In the genomic region with DNA sequence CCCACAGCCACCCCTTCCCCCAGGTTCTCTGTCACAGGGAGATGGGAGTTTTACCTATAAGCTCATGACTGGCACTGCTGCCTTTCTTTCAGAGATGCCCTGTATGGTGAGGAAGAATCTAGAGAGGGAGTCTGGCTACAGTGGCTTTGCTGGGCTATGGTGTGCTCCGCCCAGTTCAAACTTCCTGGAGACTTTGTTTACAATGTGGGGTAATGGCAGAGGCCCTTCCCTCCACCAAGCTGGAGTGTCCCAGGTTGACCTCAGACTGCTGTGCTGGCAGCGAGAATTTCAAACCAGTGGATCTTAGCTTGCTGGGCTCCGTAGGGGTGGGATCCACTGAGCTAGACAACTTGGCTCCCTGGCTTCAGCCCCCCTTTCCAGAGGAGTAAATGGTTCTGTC, we compare ENCODE assay signal across 25 cellular contexts.
"Had no signal": no experiment of that assay in that cellular context is flagged by ENCODE, and none has a peak within 500 bp of the region (broad histone marks: within the 10 kb centered on the region; RNA-seq: fewer than 3 reads in every experiment).

No MANE protein-coding gene starts in this region.

- FAIRE-seq: keratinocyte, pancreas had no signal

- H3K27me3 Mint-ChIP-seq: naive B cell; stimulated activated naive CD8-positive, alpha-beta T cell treated with anti-CD3 and anti-CD28 coated beads, Interleukin-15, Interleukin-2, amounts not matched to agents 100 ng/mL and 50 ng/mL, for 24 hours had no signal

- H3K27me3 ChIP-seq: dorsolateral prefrontal cortex, pancreas, tibial artery, upper lobe of left lung, vagina had no signal

- H3K9me3 ChIP-seq: tibial artery, vagina had no signal

- H3K27ac Mint-ChIP-seq: immature natural killer cell; naive B cell; nephron; progenitor cell of endocrine pancreas; stimulated activated memory B cell treated with anti-CD40 and anti-IgM and Interleukin-4, amounts not matched to agents 10 μg/mL and 1 μg/mL and 100 μg/mL, for 72 hours; stimulated activated naive CD8-positive, alpha-beta T cell treated with anti-CD3 and anti-CD28 coated beads, Interleukin-15, Interleukin-2, amounts not matched to agents 100 ng/mL and 50 ng/mL, for 24 hours had no signal

- DNase-seq: cortex of kidney; dorsolateral prefrontal cortex; effector CD8-positive, alpha-beta T cell; foreskin melanocyte; heart right ventricle; immature natural killer cell; left ventricle myocardium superior; mesenchymal stem cell; midbrain; naive B cell; occipital lobe; stimulated activated CD4-positive, alpha-beta T cell treated with anti-CD3 and anti-CD28 coated beads, Interleukin-15, amount 100 ng/mL, for 24 hours; stimulated activated CD4-positive, alpha-beta T cell treated with anti-CD3 and anti-CD28 coated beads, Interleukin-1b, Interleukin-23, amount 100 ng/mL, for 48 hours; stimulated activated CD4-positive, alpha-beta T cell treated with anti-CD3 and anti-CD28 coated beads, Interleukin-4, amount 100 ng/mL, for 24 hours; tibial artery had no signal

- H3K4me3 Mint-ChIP-seq: immature natural killer cell; naive B cell; nephron; stimulated activated memory B cell treated with anti-CD40 and anti-IgM and Interleukin-4, amounts not matched to agents 10 μg/mL and 1 μg/mL and 100 μg/mL, for 72 hours; stimulated activated naive CD8-positive, alpha-beta T cell treated with anti-CD3 and anti-CD28 coated beads, Interleukin-15, Interleukin-2, amounts not matched to agents 100 ng/mL and 50 ng/mL, for 24 hours had no signal

- H3K4me3 ChIP-seq: dorsolateral prefrontal cortex, heart right ventricle, lung, pancreas, tibial artery, upper lobe of left lung, vagina had no signal

- H3K36me3 ChIP-seq: heart right ventricle, pancreas, tibial artery, upper lobe of left lung, vagina had no signal

- H3K27ac ChIP-seq: dorsolateral prefrontal cortex, heart right ventricle, pancreas, tibial artery, upper lobe of left lung, vagina had no signal

- H3K36me3 Mint-ChIP-seq: immature natural killer cell; naive B cell; stimulated activated memory B cell treated with anti-CD40 and anti-IgM and Interleukin-4, amounts not matched to agents 10 μg/mL and 1 μg/mL and 100 μg/mL, for 72 hours had no signal

- H3K4me1 ChIP-seq: heart right ventricle, pancreas, tibial artery, upper lobe of left lung, vagina had no signal

- ATAC-seq: heart right ventricle; left ventricle myocardium superior; pancreas; right cardiac atrium; stimulated activated memory B cell treated with anti-CD40 and anti-IgM and Interleukin-4, amounts not matched to agents 10 μg/mL and 1 μg/mL and 100 μg/mL, for 72 hours had no signal

- H3K4me1 Mint-ChIP-seq: immature natural killer cell; naive B cell; nephron; stimulated activated memory B cell treated with anti-CD40 and anti-IgM and Interleukin-4, amounts not matched to agents 10 μg/mL and 1 μg/mL and 100 μg/mL, for 72 hours had no signal
